Comparison of ENCODE assay signal across 8 cellular contexts in genomic region chr22:23376256-23376655, GRCh38.
A peak's percentile ranks its signal among the peaks of the same experiment; 100 is the strongest.
DNase-seq lines count a peak whose midpoint lies in the region; ATAC-seq, FAIRE-seq and TF ChIP-seq lines count a peak whose summit lies in the region.

No MANE protein-coding gene starts in this region.

- H3K4me3 ChIP-seq in cardiac muscle cell, result no peak overlapping the region
- no peak overlapping the region for H3K4me3 ChIP-seq in epithelial cell of esophagus (ENCODE audit: low read length)

- H3K27ac ChIP-seq in cardiac muscle cell, result no peak overlapping the region

- H3K27me3 ChIP-seq in cardiac muscle cell, result no peaks in the 10 kb centered on the region

- peaks cover 6% of the 10 kb centered on the region for H3K4me1 Mint-ChIP-seq in stimulated activated effector memory CD8-positive, alpha-beta T cell treated with anti-CD3 and anti-CD28 coated beads, Interleukin-12 subunit alpha, Interleukin-12 subunit beta, amount 100 ng/mL, for 72 hours

- TF ChIP-seq CTCF in cardiac muscle cell (IDR thresholded peaks at IDR 0.05; ENCODE audit: low read depth, low read length) (peak; percentile 15), epithelial cell of esophagus (IDR thresholded peaks at IDR 0.05; ENCODE audit: insufficient read depth, low read depth, low read length, missing control alignments) (peak; percentile 32)

- H3K36me3 Mint-ChIP-seq in stimulated activated effector memory CD8-positive, alpha-beta T cell treated with anti-CD3 and anti-CD28 coated beads, Interleukin-12 subunit alpha, Interleukin-12 subunit beta, amount 100 ng/mL, for 72 hours, result no peaks in the 10 kb centered on the region

- no peak overlapping the region for H3K27ac Mint-ChIP-seq in stimulated activated effector memory CD8-positive, alpha-beta T cell treated with anti-CD3 and anti-CD28 coated beads, Interleukin-12 subunit alpha, Interleukin-12 subunit beta, amount 100 ng/mL, for 72 hours

- no peaks in the 10 kb centered on the region for H3K9me3 ChIP-seq in cardiac muscle cell (ENCODE audit: low read depth)

- no peak overlapping the region for H3K4me3 Mint-ChIP-seq in stimulated activated effector memory CD8-positive, alpha-beta T cell treated with anti-CD3 and anti-CD28 coated beads, Interleukin-12 subunit alpha, Interleukin-12 subunit beta, amount 100 ng/mL, for 72 hours

- no peaks in the 10 kb centered on the region for H3K4me1 ChIP-seq in cardiac muscle cell (ENCODE audit: low read depth)

- no peaks in the 10 kb centered on the region for H3K36me3 ChIP-seq in cardiac muscle cell

- no peaks in the 10 kb centered on the region for H3K9me3 Mint-ChIP-seq in stimulated activated effector memory CD8-positive, alpha-beta T cell treated with anti-CD3 and anti-CD28 coated beads, Interleukin-12 subunit alpha, Interleukin-12 subunit beta, amount 100 ng/mL, for 72 hours

- DNase-seq in cardiac muscle cell (ENCODE audit: low read depth in 1 of 2, low spot score in 1 of 2) (peak in 1 of 2 donors; percentile 6), Right ventricle myocardium inferior (ENCODE audit: missing footprints) (no peak), RCC 7860 (ENCODE audit: low spot score) (peak; percentile 7), epithelial cell of esophagus (ENCODE audit: low read depth) (peak; percentile 39), nucleus accumbens (lab: John Stamatoyannopoulos, UW) (no peak)
- DNase-seq in stimulated activated effector memory CD8-positive, alpha-beta T cell treated with anti-CD3 and anti-CD28 coated beads, Interleukin-12 subunit alpha, Interleukin-12 subunit beta, amount 100 ng/mL, for 72 hours (ENCODE audit: low spot score in 2 of 2), result peak in 1 of 2 donors; percentile 66
- no peak for DNase-seq in effector CD4-positive, alpha-beta T cell

- intact Hi-C loops in Right ventricle myocardium inferior (cut with DNase I), result no loop called here

- no peak for ATAC-seq in Right ventricle myocardium inferior
- peak; percentile 80 for ATAC-seq in stimulated activated effector memory CD8-positive, alpha-beta T cell treated with anti-CD3 and anti-CD28 coated beads, Interleukin-12 subunit alpha, Interleukin-12 subunit beta, amount 100 ng/mL, for 72 hours
- no peak for ATAC-seq in HG03378 (IDR thresholded peaks at IDR 0.05; ENCODE audit: unreplicated experiment)

- FAIRE-seq in RCC 7860 (lab: Jason Lieb, UNC), result no peak

Comparison
In these comparisons a context has a peak if more than half of its experiments do, and no peak if none do; other contexts are left out.
1. DNase-seq: peak in RCC 7860 (single experiment) and epithelial cell of esophagus (single experiment); none in Right ventricle myocardium inferior (single experiment), nucleus accumbens (0 of 56) and effector CD4-positive, alpha-beta T cell (single experiment).